14 cellular contexts compared by ENCODE assay signal in genomic region chr5:106127341-106127781, GRCh38.
DNase-seq lines count a peak whose midpoint lies in the region; ATAC-seq, FAIRE-seq and TF ChIP-seq lines count a peak whose summit lies in the region.
"Had no signal": no experiment of that assay in that cellular context is flagged by ENCODE, and none has a peak within 500 bp of the region (broad histone marks: within the 10 kb centered on the region; RNA-seq: fewer than 3 reads in every experiment).

No MANE protein-coding gene starts in this region.

- TF ChIP-seq POLR2A in K562 (conservative IDR thresholded peaks at IDR 0.05) (no peak), tibial nerve (IDR thresholded peaks at IDR 0.05) (no peak)

- H3K36me3 ChIP-seq in K562 (ENCODE audit: control insufficient read depth, insufficient read depth, low read length), result no peaks in the 10 kb centered on the region
- H3K36me3 ChIP-seq in tibial nerve, result no peaks in the 10 kb centered on the region
- H3K36me3 ChIP-seq: right lobe of liver had no signal

- no peaks in the 10 kb centered on the region for H3K79me2 ChIP-seq in K562 (ENCODE audit: control insufficient read depth, insufficient read depth, low read length)

- H3K4me1 ChIP-seq in K562 (replicated peaks in 1 of 2; ENCODE audit: control insufficient read depth in 2 of 2, insufficient read depth in 2 of 2, low read length in 2 of 2), result no peaks in the 10 kb centered on the region
- H3K4me1 ChIP-seq in tibial nerve, result peaks cover 0 to 4% (median 0%) of the 10 kb centered on the region in 4 donors
- H3K4me1 ChIP-seq: right lobe of liver had no signal

- H3K9me1 ChIP-seq in K562 (ENCODE audit: control insufficient read depth, insufficient read depth, low read length), result no peaks in the 10 kb centered on the region

- no peak for TF ChIP-seq CTCF in K562 (IDR thresholded peaks at IDR 0.05 in 2 of 3, conservative IDR thresholded peaks at IDR 0.05 in 1 of 3; ENCODE audit: insufficient read depth in 2 of 3, low read depth in 1 of 3, low read length in 3 of 3)
- no peak for TF ChIP-seq CTCF in tibial nerve (IDR thresholded peaks at IDR 0.05)

- H3K27ac ChIP-seq in K562 (ENCODE audit: extremely low read depth, low read depth, low read length) (no peak overlapping the region), tibial nerve (no peak overlapping the region)
- H3K27ac ChIP-seq: right lobe of liver, RWPE1 had no signal

- CTCF ChIA-PET in K562 (lab: Yijun Ruan, JAX; ENCODE audit: low intra/inter-chr PET ratio), result no interaction called here

- no peak for DNase-seq in K562 (ENCODE audit: extremely low read depth in 1 of 4, low spot score in 3 of 4)
- DNase-seq in renal cortical epithelial cell (ENCODE audit: low read depth), result peak; percentile 78
- DNase-seq in activated effector memory CD4-positive, alpha-beta T cell treated with Interleukin-2 at 50 U/mL for 16 hours, result no peak
- no peak for DNase-seq in ureter (ENCODE audit: low spot score)
- DNase-seq in tibial nerve (ENCODE audit: low spot score in 2 of 2), result no peak
- DNase-seq: activated naive CD4-positive, alpha-beta T cell; CD4-positive, CD25-positive, alpha-beta regulatory T cell; immature natural killer cell; right lobe of liver; T1000 had no signal

- no peak for FAIRE-seq in K562 (lab: Jason Lieb, UNC)

- no peak overlapping the region for H3K9ac ChIP-seq in K562 (ENCODE audit: insufficient read depth in 1 of 2, low read depth in 2 of 2, low read length in 2 of 2)

- H2AFZ ChIP-seq in K562 (ENCODE audit: low read depth, low read length), result no peak overlapping the region

- no peak for TF ChIP-seq EP300 in K562 (IDR thresholded peaks at IDR 0.05; ENCODE audit: low read length)
- TF ChIP-seq EP300 in tibial nerve (IDR thresholded peaks at IDR 0.05), result no peak

- H3K4me3 ChIP-seq in K562 (no peak overlapping the region), tibial nerve (no peak overlapping the region)
- H3K4me3 ChIP-seq: right lobe of liver had no signal

- in situ Hi-C loops in K562 (cut with MboI), result no loop called here

- ATAC-seq in GM19455 (IDR thresholded peaks at IDR 0.05; ENCODE audit: unreplicated experiment) (peak; percentile 74), HG03159 (IDR thresholded peaks at IDR 0.05; ENCODE audit: unreplicated experiment) (peak; percentile 62), K562 (no peak)
- ATAC-seq: esophagus mucosa, right lobe of liver had no signal

- POLR2A ChIA-PET in K562 (lab: Yijun Ruan, JAX), result no interaction called here

- intact Hi-C loops in K562 (cut with micrococcal nuclease), result no loop called here

- H3K27me3 ChIP-seq in K562 (ENCODE audit: control insufficient read depth in 2 of 2, insufficient read depth in 2 of 2, low read length in 2 of 2), result no peaks in the 10 kb centered on the region
- H3K27me3 ChIP-seq in tibial nerve, result no peaks in the 10 kb centered on the region
- H3K27me3 ChIP-seq: right lobe of liver had no signal

- WGBS in K562 (ENCODE audit: insufficient coverage, low coverage, missing lambda C conversion rate), result 0% methylated on average over 1 of the region's 1 CpG
- WGBS in tibial nerve, 2 donors, result 77 to 89% methylated on average over 1 of the region's 1 CpG

- no peak overlapping the region for H3K4me2 ChIP-seq in K562 (ENCODE audit: insufficient read depth, low read length)

- no TSS peak for BruUV-seq in K562 (replicated peaks; lab: Mats Ljungman, UMichigan)

- H3K9me3 ChIP-seq in K562 (replicated peaks; ENCODE audit: control insufficient read depth, insufficient read depth, low read depth, low read length) (no peaks in the 10 kb centered on the region), tibial nerve (no peaks in the 10 kb centered on the region)
- H3K9me3 ChIP-seq: right lobe of liver had no signal

- H4K20me1 ChIP-seq in K562 (replicated peaks; ENCODE audit: control insufficient read depth, insufficient read depth, low read length), result no peaks in the 10 kb centered on the region

- no peak for TF ChIP-seq RAD21 in K562 (CRISPR knock-in tag; conservative IDR thresholded peaks at IDR 0.05 in 1 of 2, IDR thresholded peaks at IDR 0.05 in 1 of 2)

TF ChIP-seq in K562, 482 proteins besides CTCF, POLR2A, EP300 and RAD21:
- TF ChIP-seq CBFA2T3 (IDR thresholded peaks at IDR 0.05), result peak; percentile 3; the same call in 1 of the 2 replicates
- TF ChIP-seq KDM2B (CRISPR knock-in tag; IDR thresholded peaks at IDR 0.05), result no peak
- no peak for TF ChIP-seq KAT8 (IDR thresholded peaks at IDR 0.05; ENCODE audit: low read depth)
